Comparison of ENCODE assay signal across 9 cellular contexts in the genomic region with DNA sequence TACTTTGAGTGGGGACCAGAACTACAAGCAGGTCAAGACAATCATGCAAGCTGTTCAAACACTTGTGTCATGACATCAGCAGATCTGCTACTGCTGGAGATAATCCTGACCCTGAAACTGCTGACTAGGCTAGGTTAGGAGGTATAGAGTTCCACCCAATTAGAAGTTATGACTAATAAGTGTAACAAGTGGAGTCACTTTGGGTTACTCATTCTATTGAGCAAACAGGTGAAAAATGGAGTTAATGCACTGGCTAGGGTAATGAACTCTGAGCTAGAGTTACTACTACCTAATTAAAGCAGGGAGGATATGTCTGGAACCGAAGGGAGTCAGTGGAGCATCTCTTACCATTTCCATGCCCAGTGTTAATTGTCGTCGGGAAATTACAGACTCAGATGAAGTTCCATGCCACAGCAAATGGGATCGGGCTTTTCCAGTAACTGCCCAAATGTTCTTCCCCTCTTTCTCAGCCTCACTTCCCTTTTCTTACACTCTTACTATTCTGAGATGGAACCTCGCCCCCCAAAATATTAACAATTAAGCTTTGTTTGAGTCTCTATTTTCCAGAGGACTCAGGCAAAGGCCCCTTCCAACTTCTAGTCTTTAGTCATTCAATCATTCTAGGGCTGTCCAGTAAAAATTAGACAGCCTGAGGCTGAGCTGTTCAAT. TPM values are rescaled to one million over a fixed set of nuclear protein-coding genes. Genes with fewer than 3 reads are reported as not detected.
A peak's percentile ranks its signal among the peaks of the same experiment; 100 is the strongest.
DNase-seq lines count a peak whose midpoint lies in the region; ATAC-seq and TF ChIP-seq lines count a peak whose summit lies in the region.
"Had no signal": no experiment of that assay in that cellular context is flagged by ENCODE, and none has a peak within 500 bp of the region (broad histone marks: within the 10 kb centered on the region; RNA-seq: fewer than 3 reads in every experiment).

No MANE protein-coding gene starts in this region.

- H3K36me3 ChIP-seq in mammary epithelial cell (ENCODE audit: insufficient read depth, low read length) = no peaks in the 10 kb centered on the region
- no peaks in the 10 kb centered on the region for H3K36me3 ChIP-seq in osteoblast (ENCODE audit: insufficient read depth, low read length)

- H3K79me2 ChIP-seq in mammary epithelial cell (ENCODE audit: insufficient read depth, low read length) = no peaks in the 10 kb centered on the region
- H3K79me2 ChIP-seq in osteoblast (ENCODE audit: insufficient read depth, low read length) = no peaks in the 10 kb centered on the region

- TF ChIP-seq CTCF in mammary epithelial cell (conservative IDR thresholded peaks at IDR 0.05 in 1 of 2, IDR thresholded peaks at IDR 0.05 in 1 of 2; ENCODE audit: extremely low read depth in 1 of 2, insufficient read depth in 1 of 2, low read depth in 1 of 2, low read length in 2 of 2) = no peak
- TF ChIP-seq CTCF in osteoblast (IDR thresholded peaks at IDR 0.05; ENCODE audit: extremely low read depth, low read depth, low read length) = no peak

- WGBS in mammary epithelial cell (ENCODE audit: low coverage, missing lambda C conversion rate) = 65% methylated on average over 5 of the region's 5 CpGs

- H2AFZ ChIP-seq in mammary epithelial cell (ENCODE audit: low read depth, low read length) (no peak overlapping the region), osteoblast (ENCODE audit: low read length) (no peak overlapping the region)

- peaks cover 3% of the 10 kb centered on the region for H3K4me1 ChIP-seq in mammary epithelial cell (ENCODE audit: insufficient read depth, low read length)
- no peaks in the 10 kb centered on the region for H3K4me1 ChIP-seq in osteoblast (ENCODE audit: insufficient read depth, low read length)

- CTCF ChIA-PET in mammary epithelial cell (lab: Charles Lee; ENCODE audit: low non-redundant PET) = no interaction called here

- no TSS peak for BruUV-seq in mammary epithelial cell (replicated peaks; lab: Mats Ljungman, UMichigan)

- intact Hi-C loops in mammary epithelial cell (cut with micrococcal nuclease) = no loop called here

- H3K27ac ChIP-seq in mammary epithelial cell (ENCODE audit: insufficient read depth, low read depth, low read length) = no peak overlapping the region
- no peak overlapping the region for H3K27ac ChIP-seq in osteoblast (ENCODE audit: low read depth, low read length)

- in situ Hi-C loops in mammary epithelial cell (cut with MboI; ENCODE audit: low sequenced_read_pairs in 2 of 2) = no loop called here

- H3K9me3 ChIP-seq in mammary epithelial cell (replicated peaks; ENCODE audit: insufficient read depth, low read length) = no peaks in the 10 kb centered on the region
- no peaks in the 10 kb centered on the region for H3K9me3 ChIP-seq in osteoblast (ENCODE audit: low read depth, low read length)

- H4K20me1 ChIP-seq in mammary epithelial cell (ENCODE audit: insufficient read depth, low read length) (no peaks in the 10 kb centered on the region), osteoblast (ENCODE audit: insufficient read depth, low read length) (no peaks in the 10 kb centered on the region)

- H3K4me2 ChIP-seq in mammary epithelial cell (ENCODE audit: insufficient read depth, low read depth, low read length) (no peak overlapping the region), osteoblast (ENCODE audit: insufficient read depth, low read length) (no peak overlapping the region)

- H3K9ac ChIP-seq in mammary epithelial cell (ENCODE audit: insufficient read depth, low read length) = no peak overlapping the region

- no peaks in the 10 kb centered on the region for H3K27me3 ChIP-seq in mammary epithelial cell (ENCODE audit: insufficient read depth, low read length)
- no peaks in the 10 kb centered on the region for H3K27me3 ChIP-seq in osteoblast (ENCODE audit: insufficient read depth, low read length)

- H3K4me3 ChIP-seq in mammary epithelial cell (replicated peaks in 1 of 3; ENCODE audit: insufficient read depth in 1 of 3, low read depth in 2 of 3, low read length in 3 of 3) (no peak overlapping the region), osteoblast (ENCODE audit: insufficient read depth, low read length) (no peak overlapping the region)

- peak; percentile 77 for ATAC-seq in HG02973 (IDR thresholded peaks at IDR 0.05; ENCODE audit: unreplicated experiment)
- no peak for ATAC-seq in HG02840 (IDR thresholded peaks at IDR 0.05; ENCODE audit: low FRiP score, unreplicated experiment)
- ATAC-seq in HG03521 (IDR thresholded peaks at IDR 0.05; ENCODE audit: unreplicated experiment) = no peak

- DNase-seq in NCI-H2196 (lab: John Stamatoyannopoulos, UW; ENCODE audit: unreplicated experiment) (peak; percentile 36), NCI-H2196 treated with DMSO at 0.1 percent for 48 hours (lab: John Stamatoyannopoulos, UW; ENCODE audit: unreplicated experiment) (no peak), mammary epithelial cell (peak; percentile 95), osteoblast (ENCODE audit: insufficient read length, low spot score, missing footprints) (peak; percentile 1), medulla oblongata (ENCODE audit: extremely low spot score) (no peak)
- DNase-seq: left cardiac atrium had no signal

- dilution Hi-C loops in mammary epithelial cell (cut with HindIII; ENCODE audit: low sequenced_read_pairs) = no loop called here

RNA-seq across cellular contexts. Expression of a gene that starts 19.8 kb away (rescaled TPM):
- total RNA-seq in mammary epithelial cell = 10 to 100 TPM; 21.6 to 44.0 TPM
- polyA plus RNA-seq in mammary epithelial cell = 8.2 TPM
- 20.1 TPM for polyA minus RNA-seq in mammary epithelial cell
- total RNA-seq in osteoblast = 64.1 and 71.9 TPM in 2 replicates

RNA-seq across cellular contexts. Expression of a gene that starts 46.7 kb away (rescaled TPM):
- total RNA-seq in mammary epithelial cell (100 to 1,000 TPM; 338 to 352 TPM), osteoblast (390 and 426 TPM in 2 replicates)
- polyA plus RNA-seq in mammary epithelial cell = 311 TPM
- 367 TPM for polyA minus RNA-seq in mammary epithelial cell

Comparison
In these comparisons a context has a peak if more than half of its experiments do, and no peak if none do; other contexts are left out.
1. DNase-seq: peak in NCI-H2196 (single experiment), mammary epithelial cell (single experiment) and osteoblast (single experiment); none in NCI-H2196 treated with DMSO at 0.1 percent for 48 hours (single experiment) and medulla oblongata (single experiment).